ENCODE assay signal across 30 cellular contexts in the genomic region with DNA sequence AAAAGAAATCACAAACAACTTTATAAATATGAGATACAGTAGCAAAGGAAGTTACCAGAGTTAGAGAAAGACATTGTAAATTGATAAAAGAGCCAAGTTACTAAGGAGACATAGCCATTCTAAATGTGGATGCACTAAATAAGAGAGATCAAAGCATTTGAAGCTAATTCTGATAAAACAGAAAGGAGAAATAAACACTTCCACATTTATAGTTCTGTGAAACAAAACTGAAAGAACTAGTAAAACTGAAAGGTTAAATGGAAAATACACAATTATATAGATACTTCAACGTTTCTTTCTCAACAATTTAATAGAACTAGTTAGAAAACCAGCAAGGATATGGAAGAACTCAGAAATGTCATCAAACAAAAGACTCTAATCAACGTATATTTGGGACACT.
DNase-seq lines count a peak whose midpoint lies in the region; ATAC-seq, FAIRE-seq and TF ChIP-seq lines count a peak whose summit lies in the region.
"Had no signal": no experiment of that assay in that cellular context is flagged by ENCODE, and none has a peak within 500 bp of the region (broad histone marks: within the 10 kb centered on the region; RNA-seq: fewer than 3 reads in every experiment).

No MANE protein-coding gene starts in this region.

- no peak for FAIRE-seq in GM12878 (lab: Jason Lieb, UNC)
- FAIRE-seq: HepG2 had no signal

- no peak overlapping the region for H2AFZ ChIP-seq in GM12878 (ENCODE audit: control insufficient read depth, low read depth, low read length)
- H2AFZ ChIP-seq: PC-9 had no signal

- no peaks in the 10 kb centered on the region for H3K9me3 ChIP-seq in GM12878 (replicated peaks; ENCODE audit: control insufficient read depth, insufficient read depth, low read length)
- H3K9me3 ChIP-seq: BLaER1 treated with 17β-estradiol and CSF1 and Interleukin-3, amounts not matched to agents 10 nM and 100 nM; neutrophil; prostate gland; sigmoid colon had no signal

- no peaks in the 10 kb centered on the region for H3K27me3 ChIP-seq in GM12878 (replicated peaks in 1 of 2; ENCODE audit: control insufficient read depth in 2 of 2, insufficient read depth in 2 of 2, low read length in 1 of 2)
- H3K27me3 ChIP-seq: BLaER1 treated with 17β-estradiol and CSF1 and Interleukin-3, amounts not matched to agents 10 nM and 100 nM; neutrophil; sigmoid colon had no signal

- H3K4me2 ChIP-seq in GM12878 (ENCODE audit: control insufficient read depth, insufficient read depth): no peak overlapping the region
- H3K4me2 ChIP-seq: PC-9 had no signal

- no peak overlapping the region for H3K4me3 Mint-ChIP-seq in activated T-helper 1 cell treated with anti-CD3 and anti-CD28 coated beads, Interleukin-12 subunit alpha, Interleukin-12 subunit beta, Interleukin-2, Interleukin-4 antibody, amounts not matched to agents 30 ng/mL and 10 ng/mL and 1 ng/mL, durations not matched to agents 14 hours and 24 hours and 36 hours
- H3K4me3 Mint-ChIP-seq: activated CD8-positive, alpha-beta T cell treated with anti-CD3 and anti-CD28 coated beads, Interleukin-2, amount 10 ng/mL, durations not matched to agents 7 days and 5 days; stimulated activated naive CD8-positive, alpha-beta T cell treated with anti-CD3 and anti-CD28 coated beads, Interleukin-15, Interleukin-2, amounts not matched to agents 100 ng/mL and 50 ng/mL, for 24 hours had no signal

- no peak overlapping the region for H3K9ac ChIP-seq in GM12878 (ENCODE audit: control insufficient read depth, insufficient read depth, low read length)
- H3K9ac ChIP-seq: BLaER1 treated with 17β-estradiol and CSF1 and Interleukin-3, amounts not matched to agents 10 nM and 100 nM had no signal

- no peaks in the 10 kb centered on the region for H3K36me3 Mint-ChIP-seq in activated T-helper 1 cell treated with anti-CD3 and anti-CD28 coated beads, Interleukin-12 subunit alpha, Interleukin-12 subunit beta, Interleukin-2, Interleukin-4 antibody, amounts not matched to agents 30 ng/mL and 10 ng/mL and 1 ng/mL, durations not matched to agents 14 hours and 24 hours and 36 hours (ENCODE audit: low read depth)

- H3K36me3 ChIP-seq in GM12878 (ENCODE audit: control insufficient read depth in 2 of 2, insufficient read depth in 2 of 2, low read length in 1 of 2): no peaks in the 10 kb centered on the region
- H3K36me3 ChIP-seq: BLaER1 treated with 17β-estradiol and CSF1 and Interleukin-3, amounts not matched to agents 10 nM and 100 nM; neutrophil; prostate gland; sigmoid colon had no signal

- intact Hi-C loops in GM12878 (cut with micrococcal nuclease; ENCODE audit: unreplicated experiment): no loop called here
- intact Hi-C loops in activated T-helper 1 cell treated with anti-CD3 and anti-CD28 coated beads, Interleukin-12 subunit alpha, Interleukin-12 subunit beta, Interleukin-2, Interleukin-4 antibody, amounts not matched to agents 30 ng/mL and 10 ng/mL and 1 ng/mL, durations not matched to agents 14 hours and 24 hours and 36 hours (cut with micrococcal nuclease): no loop called here

- DNase-seq in GM13977 (ENCODE audit: low spot score): peak; percentile 5
- DNase-seq in GM12878 (ENCODE audit: low read depth, low spot score): no peak
- DNase-seq in activated CD4-positive, alpha-beta T cell treated with anti-CD3 and anti-CD28 coated beads, Interleukin-2, amount 50 U/mL, for 48 hours: no peak
- DNase-seq in activated T-helper 1 cell treated with anti-CD3 and anti-CD28 coated beads, Interleukin-12 subunit alpha, Interleukin-12 subunit beta, Interleukin-2, Interleukin-4 antibody, amounts not matched to agents 30 ng/mL and 10 ng/mL and 1 ng/mL, durations not matched to agents 14 hours and 24 hours and 36 hours (ENCODE audit: low spot score): no peak
- no peak for DNase-seq in foreskin fibroblast
- DNase-seq: activated CD8-positive, alpha-beta T cell treated with anti-CD3 and anti-CD28 coated beads, Interleukin-2, amount 10 ng/mL, durations not matched to agents 7 days and 5 days; activated gamma-delta T cell; activated T-cell treated with anti-CD3 and anti-CD28 coated beads for 4 hours; COR-L47; DMS79 treated with DMSO at 0.1 percent for 48 hours; glutamatergic neuron; NCI-H1048; NCI-H187 treated with DMSO at 0.1 percent for 48 hours; NCI-H69; PC-9; SHP77; sigmoid colon; stimulated activated CD4-positive, alpha-beta T cell treated with anti-CD3 and anti-CD28 coated beads, Interleukin-15, amount 100 ng/mL, for 24 hours; SW 1271 had no signal

- TF ChIP-seq EP300 in GM12878 (IDR thresholded peaks at IDR 0.05; ENCODE audit: borderline replicate concordance in 1 of 2, control insufficient read depth in 1 of 2, low read depth in 2 of 2, low read length in 2 of 2): no peak

- H3K79me2 ChIP-seq in GM12878 (ENCODE audit: control insufficient read depth, insufficient read depth, low read length): no peaks in the 10 kb centered on the region

- ATAC-seq in GM19395 (IDR thresholded peaks at IDR 0.05; ENCODE audit: unreplicated experiment): peak; percentile 69
- ATAC-seq in HG02852 (IDR thresholded peaks at IDR 0.05; ENCODE audit: unreplicated experiment): peak; percentile 69
- peak; percentile 87 for ATAC-seq in GM12878
- ATAC-seq in HG02571 (IDR thresholded peaks at IDR 0.05; ENCODE audit: unreplicated experiment): no peak
- ATAC-seq: activated CD4-positive, CD25-positive, alpha-beta regulatory T cell treated with anti-CD3 and anti-CD28 coated beads, Interleukin-2, amount 50 U/mL, for 24 hours; activated CD8-positive, alpha-beta T cell treated with anti-CD3 and anti-CD28 coated beads, Interleukin-2, amount 10 ng/mL, durations not matched to agents 7 days and 5 days; HCT116; HepG2 had no signal

- H3K27me3 Mint-ChIP-seq in activated T-helper 1 cell treated with anti-CD3 and anti-CD28 coated beads, Interleukin-12 subunit alpha, Interleukin-12 subunit beta, Interleukin-2, Interleukin-4 antibody, amounts not matched to agents 30 ng/mL and 10 ng/mL and 1 ng/mL, durations not matched to agents 14 hours and 24 hours and 36 hours (ENCODE audit: insufficient read depth): no peaks in the 10 kb centered on the region
- H3K27me3 Mint-ChIP-seq: stimulated activated naive CD8-positive, alpha-beta T cell treated with anti-CD3 and anti-CD28 coated beads, Interleukin-15, Interleukin-2, amounts not matched to agents 100 ng/mL and 50 ng/mL, for 24 hours had no signal

- no peaks in the 10 kb centered on the region for H4K20me1 ChIP-seq in GM12878 (ENCODE audit: control insufficient read depth, insufficient read depth)
- H4K20me1 ChIP-seq: BLaER1 treated with 17β-estradiol and CSF1 and Interleukin-3, amounts not matched to agents 10 nM and 100 nM had no signal

- H3K4me3 ChIP-seq in GM12878: no peak overlapping the region
- no peak overlapping the region for H3K4me3 ChIP-seq in foreskin fibroblast (ENCODE audit: low read depth in 1 of 2, low read length in 2 of 2)
- H3K4me3 ChIP-seq: BLaER1 treated with 17β-estradiol and CSF1 and Interleukin-3, amounts not matched to agents 10 nM and 100 nM; lung; PC-9; prostate gland; sigmoid colon had no signal

- RAD21 ChIA-PET in GM12878 (lab: Charles Lee; ENCODE audit: unreplicated experiment): no interaction called here

- TF ChIP-seq CTCF in GM13977 (IDR thresholded peaks at IDR 0.05; ENCODE audit: extremely low read depth, insufficient read depth, missing control alignments) (no peak), GM12878 (IDR thresholded peaks at IDR 0.05 in 2 of 3, conservative IDR thresholded peaks at IDR 0.05 in 1 of 3; ENCODE audit: control insufficient read depth in 2 of 3, extremely low read depth in 1 of 3, insufficient read depth in 1 of 3, low read depth in 3 of 3, low read length in 3 of 3) (no peak), foreskin fibroblast (IDR thresholded peaks at IDR 0.05; ENCODE audit: low read depth, low read length) (no peak)

- in situ Hi-C loops in GM13977 (cut with MboI; ENCODE audit: low pct_unique_long_range_greater_than_20kb, low sequenced_read_pairs, unreplicated experiment) (no loop called here), GM12878 (cut with MboI) (no loop called here)

- TF ChIP-seq RAD21 in GM12878 (IDR thresholded peaks at IDR 0.05; ENCODE audit: insufficient read depth, low read depth, low read length): no peak

- SMC1A ChIA-PET in GM12878 (lab: Charles Lee; ENCODE audit: uncharacterized antibody, unreplicated experiment): interaction anchor here (0.8 kb wide), 1 partner anchor 27 kb away, joined by 3 read pairs; no protein-coding TSS in a partner anchor

- no peaks in the 10 kb centered on the region for H3K4me1 ChIP-seq in GM12878 (ENCODE audit: control insufficient read depth, insufficient read depth, low read length)
- H3K4me1 ChIP-seq: prostate gland, sigmoid colon had no signal

- no peak overlapping the region for H3K27ac Mint-ChIP-seq in activated T-helper 1 cell treated with anti-CD3 and anti-CD28 coated beads, Interleukin-12 subunit alpha, Interleukin-12 subunit beta, Interleukin-2, Interleukin-4 antibody, amounts not matched to agents 30 ng/mL and 10 ng/mL and 1 ng/mL, durations not matched to agents 14 hours and 24 hours and 36 hours
- H3K27ac Mint-ChIP-seq: activated CD8-positive, alpha-beta T cell treated with anti-CD3 and anti-CD28 coated beads, Interleukin-2, amount 10 ng/mL, durations not matched to agents 7 days and 5 days; stimulated activated naive CD8-positive, alpha-beta T cell treated with anti-CD3 and anti-CD28 coated beads, Interleukin-15, Interleukin-2, amounts not matched to agents 100 ng/mL and 50 ng/mL, for 24 hours had no signal

- H3K9me3 Mint-ChIP-seq in activated T-helper 1 cell treated with anti-CD3 and anti-CD28 coated beads, Interleukin-12 subunit alpha, Interleukin-12 subunit beta, Interleukin-2, Interleukin-4 antibody, amounts not matched to agents 30 ng/mL and 10 ng/mL and 1 ng/mL, durations not matched to agents 14 hours and 24 hours and 36 hours: peaks cover 16% of the 10 kb centered on the region

- POLR2A ChIA-PET in GM12878 (lab: Charles Lee): no interaction called here

- WGBS in GM12878 (ENCODE audit: insufficient coverage, insufficient replicate concordance, low lambda C conversion rate, missing lambda C conversion rate): 0% methylated on average over 2 of the region's 2 CpGs

- no peak for TF ChIP-seq POLR2A in GM12878 (IDR thresholded peaks at IDR 0.05; ENCODE audit: low read depth, low read length)

- H3K27ac ChIP-seq in GM12878 (ENCODE audit: control insufficient read depth, insufficient read depth): no peak overlapping the region
- H3K27ac ChIP-seq: BLaER1 treated with 17β-estradiol and CSF1 and Interleukin-3, amounts not matched to agents 10 nM and 100 nM; neutrophil; PC-9; prostate gland; sigmoid colon had no signal

- no peaks in the 10 kb centered on the region for H3K4me1 Mint-ChIP-seq in activated T-helper 1 cell treated with anti-CD3 and anti-CD28 coated beads, Interleukin-12 subunit alpha, Interleukin-12 subunit beta, Interleukin-2, Interleukin-4 antibody, amounts not matched to agents 30 ng/mL and 10 ng/mL and 1 ng/mL, durations not matched to agents 14 hours and 24 hours and 36 hours (ENCODE audit: low read depth)

- BruUV-seq in GM12878 (replicated peaks; lab: Mats Ljungman, UMichigan): no TSS peak

- CTCF ChIA-PET in GM12878 (lab: Yijun Ruan, JAX): no interaction called here

TF ChIP-seq in GM12878, 131 proteins besides CTCF, POLR2A, EP300 and RAD21 (continues in another document):
- no peak for TF ChIP-seq MXI1 (IDR thresholded peaks at IDR 0.05; ENCODE audit: low read depth, low read length)
- no peak for TF ChIP-seq EED (IDR thresholded peaks at IDR 0.05; ENCODE audit: low read depth)
- TF ChIP-seq JUND (IDR thresholded peaks at IDR 0.05; ENCODE audit: low read depth, low read length): no peak
